In the genomic region with DNA sequence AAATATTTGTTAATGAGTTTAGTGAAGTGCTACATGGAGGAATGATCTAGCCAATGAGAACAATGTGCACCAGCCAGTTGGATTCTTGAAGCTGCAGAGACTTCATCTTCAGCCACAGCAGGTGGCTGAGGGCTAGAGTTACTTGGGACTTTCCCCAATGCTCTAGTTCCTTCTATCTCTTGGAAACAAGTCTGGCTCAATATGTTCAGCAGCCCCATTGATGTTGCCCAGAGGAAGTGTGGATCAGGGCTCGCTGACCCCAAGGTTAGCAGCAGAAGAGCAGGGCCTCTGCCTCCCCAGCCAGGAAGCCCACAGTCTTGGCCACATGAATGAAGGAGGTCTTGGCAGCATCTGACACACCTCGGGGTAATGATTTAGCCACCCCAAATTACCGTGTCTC, we compare ENCODE assay signal across 8 cellular contexts.
A peak's percentile ranks its signal among the peaks of the same experiment; 100 is the strongest.
DNase-seq lines count a peak whose midpoint lies in the region; ATAC-seq and TF ChIP-seq lines count a peak whose summit lies in the region.

No MANE protein-coding gene starts in this region.

- H3K27ac ChIP-seq in CD8-positive, alpha-beta T cell (ENCODE audit: low read depth, low read length) = no peak overlapping the region
- no peak overlapping the region for H3K27ac ChIP-seq in breast epithelium

- H3K4me1 Mint-ChIP-seq in CD8-positive, alpha-beta T cell (ENCODE audit: low read depth) = peaks cover 24% of the 10 kb centered on the region
- H3K4me1 Mint-ChIP-seq in activated naive CD8-positive, alpha-beta T cell (ENCODE audit: low read depth) = peaks cover 18% of the 10 kb centered on the region

- no peak overlapping the region for H3K27ac Mint-ChIP-seq in CD8-positive, alpha-beta T cell
- no peak overlapping the region for H3K27ac Mint-ChIP-seq in activated naive CD8-positive, alpha-beta T cell

- H3K36me3 Mint-ChIP-seq in CD8-positive, alpha-beta T cell = no peaks in the 10 kb centered on the region
- peaks cover 2% of the 10 kb centered on the region for H3K36me3 Mint-ChIP-seq in activated naive CD8-positive, alpha-beta T cell

- TF ChIP-seq POLR2A in GM19193 (IDR thresholded peaks at IDR 0.05; ENCODE audit: extremely low read depth, insufficient read depth, insufficient read length) (peak; percentile 66), breast epithelium (IDR thresholded peaks at IDR 0.05) (no peak)

- H3K27me3 ChIP-seq in CD8-positive, alpha-beta T cell (ENCODE audit: insufficient read depth, low read length) = no peaks in the 10 kb centered on the region
- no peaks in the 10 kb centered on the region for H3K27me3 ChIP-seq in breast epithelium

- peaks cover 2% of the 10 kb centered on the region for H3K27me3 Mint-ChIP-seq in CD8-positive, alpha-beta T cell (ENCODE audit: low read depth)
- H3K27me3 Mint-ChIP-seq in activated naive CD8-positive, alpha-beta T cell = peaks cover 4% of the 10 kb centered on the region

- no peak for ATAC-seq in CD8-positive, alpha-beta T cell
- peak; percentile 50 for ATAC-seq in HG03095 (IDR thresholded peaks at IDR 0.05; ENCODE audit: unreplicated experiment)

- no peak overlapping the region for H3K4me3 ChIP-seq in CD8-positive, alpha-beta T cell (ENCODE audit: low read depth, low read length)
- H3K4me3 ChIP-seq in breast epithelium = no peak overlapping the region

- H3K4me1 ChIP-seq in CD8-positive, alpha-beta T cell (ENCODE audit: insufficient read depth, low read length) = peaks cover 4% of the 10 kb centered on the region
- H3K4me1 ChIP-seq in breast epithelium = no peaks in the 10 kb centered on the region

- no peak for TF ChIP-seq CTCF in CD8-positive, alpha-beta T cell (IDR thresholded peaks at IDR 0.05)
- no peak for TF ChIP-seq CTCF in breast epithelium (IDR thresholded peaks at IDR 0.05)

- POLR2A ChIA-PET in CD8-positive, alpha-beta T cell (lab: Charles Lee) = no interaction called here

- peak overlapping the region; percentile 83 for H3K4me3 Mint-ChIP-seq in CD8-positive, alpha-beta T cell
- peak overlapping the region; percentile 81 for H3K4me3 Mint-ChIP-seq in activated naive CD8-positive, alpha-beta T cell

- CTCF ChIA-PET in CD8-positive, alpha-beta T cell (lab: Charles Lee) = interaction anchor here (0.7 to 1.4 kb wide), 5 partner anchors 12 to 804 kb away, joined by 3 read pairs; no protein-coding TSS in a partner anchor

- H3K9me3 ChIP-seq in CD8-positive, alpha-beta T cell (ENCODE audit: low read length) = no peaks in the 10 kb centered on the region
- H3K9me3 ChIP-seq in breast epithelium = no peaks in the 10 kb centered on the region

- intact Hi-C loops in CD8-positive, alpha-beta T cell (cut with DNase I, micrococcal nuclease) = loop anchor here in 1 of 2 experiments (10.0 kb wide), 1 partner anchor 651 kb away; the partner anchor contains the start of genes NUP155 and WDR70
- intact Hi-C loops in breast epithelium (cut with DNase I; ENCODE audit: low total_unique reads) = no loop called here

- DNase-seq in CD8-positive, alpha-beta T cell = no peak
- DNase-seq in NCI-H69 (lab: John Stamatoyannopoulos, UW) (no peak), breast epithelium (ENCODE audit: low spot score in 2 of 2) (no peak), GOT3 (lab: John Stamatoyannopoulos, UW) (no peak)
- no peak for DNase-seq in activated CD4-positive, CD25-positive, alpha-beta regulatory T cell treated with anti-CD3 and anti-CD28 coated beads, Interleukin-2, amount 50 U/mL, for 72 hours

- no peaks in the 10 kb centered on the region for H3K36me3 ChIP-seq in CD8-positive, alpha-beta T cell (ENCODE audit: insufficient read depth, low read length)
- H3K36me3 ChIP-seq in breast epithelium = no peaks in the 10 kb centered on the region

- H3K9me3 Mint-ChIP-seq in CD8-positive, alpha-beta T cell = no peaks in the 10 kb centered on the region
- no peaks in the 10 kb centered on the region for H3K9me3 Mint-ChIP-seq in activated naive CD8-positive, alpha-beta T cell (ENCODE audit: low read depth)
